Comparison of ENCODE assay signal across 15 cellular contexts in genomic region chr6:160265869-160266476, GRCh38. TPM values are rescaled to one million over a fixed set of nuclear protein-coding genes. Genes with fewer than 3 reads are reported as not detected.
A peak's percentile ranks its signal among the peaks of the same experiment; 100 is the strongest.
DNase-seq lines count a peak whose midpoint lies in the region; ATAC-seq, FAIRE-seq and TF ChIP-seq lines count a peak whose summit lies in the region.
"Had no signal": no experiment of that assay in that cellular context is flagged by ENCODE, and none has a peak within 500 bp of the region (broad histone marks: within the 10 kb centered on the region; RNA-seq: fewer than 3 reads in every experiment).

No MANE protein-coding gene starts in this region.

- peaks cover 24% of the 10 kb centered on the region for H3K27me3 Mint-ChIP-seq in T-helper 17 cell
- peaks cover 4% of the 10 kb centered on the region for H3K27me3 Mint-ChIP-seq in activated CD4-positive, alpha-beta T cell treated with anti-CD3 and anti-CD28 coated beads, Interleukin-2, amount 10 ng/mL, durations not matched to agents 7 days and 5 days

- no peak for TF ChIP-seq CTCF in kidney (IDR thresholded peaks at IDR 0.05; ENCODE audit: borderline replicate concordance, extremely low read depth, insufficient read depth)

- POLR2A ChIA-PET in activated CD4-positive, alpha-beta T cell treated with anti-CD3 and anti-CD28 coated beads, Interleukin-2, amount 10 ng/mL, durations not matched to agents 7 days and 5 days (lab: Charles Lee): no interaction called here

- H3K9me3 ChIP-seq in T-helper 17 cell (ENCODE audit: control insufficient read depth, low read length, poor library complexity, severe bottlenecking): no peaks in the 10 kb centered on the region
- no peaks in the 10 kb centered on the region for H3K9me3 ChIP-seq in kidney (ENCODE audit: control insufficient read depth in 1 of 2, low read length in 2 of 2)
- H3K9me3 ChIP-seq: spleen had no signal

- no peaks in the 10 kb centered on the region for H3K4me1 ChIP-seq in kidney (ENCODE audit: control insufficient read depth in 1 of 2, insufficient read depth in 1 of 2, low read depth in 1 of 2, low read length in 2 of 2)
- H3K4me1 ChIP-seq: spleen had no signal

- DNase-seq in T-helper 17 cell (no peak), NCI-H1694 treated with DMSO at 0.1 percent for 48 hours (lab: John Stamatoyannopoulos, UW) (no peak), C1 segment of cervical spinal cord (lab: John Stamatoyannopoulos, UW) (no peak), kidney (no peak)
- no peak for DNase-seq in activated CD4-positive, alpha-beta T cell treated with anti-CD3 and anti-CD28 coated beads, Interleukin-2, amount 10 ng/mL, durations not matched to agents 7 days and 5 days
- DNase-seq: amniotic stem cell; NCI-H2107; spleen; stimulated activated naive CD4-positive, alpha-beta T cell treated with Interleukin-2 at 50 U/mL for 16 hours had no signal

- H3K4me3 ChIP-seq in kidney (ENCODE audit: low read length in 2 of 2): no peak overlapping the region
- H3K4me3 ChIP-seq: spleen had no signal

- CTCF ChIA-PET in activated CD4-positive, alpha-beta T cell treated with anti-CD3 and anti-CD28 coated beads, Interleukin-2, amount 10 ng/mL, durations not matched to agents 7 days and 5 days (lab: Charles Lee): interaction anchor here (0.9 kb wide), 1 partner anchor 16 kb away, joined by 3 read pairs; no protein-coding TSS in a partner anchor

- intact Hi-C loops in kidney (cut with DNase I): no loop called here

- H3K36me3 ChIP-seq in kidney (ENCODE audit: control insufficient read depth in 1 of 2, insufficient read depth in 2 of 2, low read length in 2 of 2): no peaks in the 10 kb centered on the region
- H3K36me3 ChIP-seq: spleen had no signal

- no peak overlapping the region for H3K27ac Mint-ChIP-seq in T-helper 17 cell
- H3K27ac Mint-ChIP-seq in activated CD4-positive, alpha-beta T cell treated with anti-CD3 and anti-CD28 coated beads, Interleukin-2, amount 10 ng/mL, durations not matched to agents 7 days and 5 days: no peak overlapping the region

- H3K9me3 Mint-ChIP-seq in activated CD4-positive, alpha-beta T cell treated with anti-CD3 and anti-CD28 coated beads, Interleukin-2, amount 10 ng/mL, durations not matched to agents 7 days and 5 days: no peaks in the 10 kb centered on the region

- peak; percentile 80 for ATAC-seq in GM18511 (IDR thresholded peaks at IDR 0.05; ENCODE audit: unreplicated experiment)
- peak; percentile 64 for ATAC-seq in GM21367 (IDR thresholded peaks at IDR 0.05; ENCODE audit: unreplicated experiment)
- ATAC-seq in HG03060 (IDR thresholded peaks at IDR 0.05; ENCODE audit: low read depth, unreplicated experiment): peak; percentile 82
- no peak for ATAC-seq in T-helper 17 cell

- H3K36me3 Mint-ChIP-seq in T-helper 17 cell (ENCODE audit: low read depth): no peaks in the 10 kb centered on the region
- H3K36me3 Mint-ChIP-seq in activated CD4-positive, alpha-beta T cell treated with anti-CD3 and anti-CD28 coated beads, Interleukin-2, amount 10 ng/mL, durations not matched to agents 7 days and 5 days (ENCODE audit: low read depth): no peaks in the 10 kb centered on the region

- no peak for FAIRE-seq in kidney (lab: Jason Lieb, UNC)
- FAIRE-seq: D721Med, GM12891 had no signal

- peaks cover 7% of the 10 kb centered on the region for H3K4me1 Mint-ChIP-seq in T-helper 17 cell
- no peaks in the 10 kb centered on the region for H3K4me1 Mint-ChIP-seq in activated CD4-positive, alpha-beta T cell treated with anti-CD3 and anti-CD28 coated beads, Interleukin-2, amount 10 ng/mL, durations not matched to agents 7 days and 5 days

- H3K4me3 Mint-ChIP-seq in T-helper 17 cell: peak overlapping the region; percentile 9
- no peak overlapping the region for H3K4me3 Mint-ChIP-seq in activated CD4-positive, alpha-beta T cell treated with anti-CD3 and anti-CD28 coated beads, Interleukin-2, amount 10 ng/mL, durations not matched to agents 7 days and 5 days

- H3K9ac ChIP-seq in kidney (ENCODE audit: low read length in 2 of 2): no peak overlapping the region

- H3K27ac ChIP-seq in kidney (ENCODE audit: low read depth in 2 of 2, low read length in 2 of 2): no peak overlapping the region
- H3K27ac ChIP-seq: spleen had no signal

RNA-seq across cellular contexts. Expression of gene SLC22A2, which starts 7.4 kb away (rescaled TPM):
- total RNA-seq in T-helper 17 cell (not detected), kidney (27.9 TPM)
- not detected for total RNA-seq in activated CD4-positive, alpha-beta T cell treated with anti-CD3 and anti-CD28 coated beads, Interleukin-2, amount 10 ng/mL, durations not matched to agents 7 days and 5 days
- polyA plus RNA-seq in kidney (ENCODE audit: insufficient read depth, low read depth, low replicate concordance): 73.7 TPM
- total RNA-seq: SK-MEL-5, spleen had no signal
- polyA plus RNA-seq: spleen had no signal

Comparison
In these comparisons a context has a peak if more than half of its experiments do, and no peak if none do; other contexts are left out.
1. RNA of gene SLC22A2, which starts 7.4 kb away (total RNA-seq): 27.9 TPM in kidney (single experiment); not detected in T-helper 17 cell and not detected in activated CD4-positive, alpha-beta T cell treated with anti-CD3 and anti-CD28 coated beads, Interleukin-2, amount 10 ng/mL, durations not matched to agents 7 days and 5 days; every median in the first group is over 10 times any median in the second.